ENCODE assay signal across 8 cellular contexts in the genomic region with DNA sequence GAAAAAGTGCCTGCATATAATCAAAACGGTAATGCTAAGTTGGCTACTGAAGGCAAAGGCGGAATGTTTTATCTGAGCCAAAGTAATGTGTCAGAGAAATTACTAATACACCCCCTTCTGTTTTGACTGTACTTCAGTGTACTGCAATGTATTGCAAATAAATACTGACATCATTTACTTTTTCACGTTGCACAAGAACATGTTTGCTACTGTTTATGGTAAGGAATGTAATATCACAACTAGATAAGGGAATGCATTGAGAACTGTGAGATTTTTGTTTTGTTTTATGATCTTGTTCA. TPM values are rescaled to one million over a fixed set of nuclear protein-coding genes. Genes with fewer than 3 reads are reported as not detected.
DNase-seq lines count a peak whose midpoint lies in the region; ATAC-seq and TF ChIP-seq lines count a peak whose summit lies in the region.

No MANE protein-coding gene starts in this region.

- peak overlapping the region; percentile 86 to 98 (median 96) for H3K4me3 ChIP-seq in BLaER1 treated with 17β-estradiol and CSF1 and Interleukin-3, amounts not matched to agents 10 nM and 100 nM
- H3K4me3 ChIP-seq in ascending aorta = peak overlapping the region; percentile 88 to 98
- peak overlapping the region; percentile 64 to 89 (median 88) for H3K4me3 ChIP-seq in liver (ENCODE audit: low read depth in 1 of 3, low read length in 3 of 3)

- peak overlapping the region; percentile 75 to 99 (median 95) for H3K9ac ChIP-seq in BLaER1 treated with 17β-estradiol and CSF1 and Interleukin-3, amounts not matched to agents 10 nM and 100 nM
- H3K9ac ChIP-seq in liver (ENCODE audit: low read depth in 1 of 2, low read length in 2 of 2) = peak overlapping the region; percentile 71 to 89

- no peak for TF ChIP-seq RAD21 in liver (IDR thresholded peaks at IDR 0.05)

- peaks cover 5 to 27% (median 18%) of the 10 kb centered on the region in 11 experiments; a peak in 17 of 22 replicates for H4K20me1 ChIP-seq in BLaER1 treated with 17β-estradiol and CSF1 and Interleukin-3, amounts not matched to agents 10 nM and 100 nM

- intact Hi-C loops in ascending aorta (cut with DNase I) = loop anchor here (1.0 to 10.0 kb wide), 6 partner anchors 48 to 1972 kb away; a partner anchor contains a TSS

- H3K9me3 ChIP-seq in BLaER1 treated with 17β-estradiol and CSF1 and Interleukin-3, amounts not matched to agents 10 nM and 100 nM (replicated peaks in 1 of 11) = no peaks in the 10 kb centered on the region
- H3K9me3 ChIP-seq in ascending aorta (no peaks in the 10 kb centered on the region), liver (ENCODE audit: control insufficient read depth in 4 of 4, low read length in 3 of 4) (no peaks in the 10 kb centered on the region)

- H3K27ac Mint-ChIP-seq in type B pancreatic cell = peak overlapping the region; percentile 91

- H3K27me3 Mint-ChIP-seq in type B pancreatic cell = peaks cover 4% of the 10 kb centered on the region

- 5% methylated on average over 3 of the region's 3 CpGs for WGBS in liver

- H3K27ac ChIP-seq in BLaER1 treated with 17β-estradiol and CSF1 and Interleukin-3, amounts not matched to agents 10 nM and 100 nM = peak overlapping the region; percentile 30 to 99 (median 95); a peak in 21 of 22 replicates
- H3K27ac ChIP-seq in ascending aorta (peak overlapping the region; percentile 66 to 70), liver (ENCODE audit: low read depth in 1 of 2, low read length in 2 of 2) (peak overlapping the region; percentile 66 to 81)

- DNase-seq in HPDE6-E6E7 (ENCODE audit: extremely low spot score) = peak; percentile 4
- DNase-seq in ascending aorta (ENCODE audit: low spot score in 2 of 2) = no peak
- no peak for DNase-seq in type B pancreatic cell (ENCODE audit: extremely low spot score, unreplicated experiment)
- DNase-seq in cerebellar cortex (ENCODE audit: low spot score) = no peak
- no peak for DNase-seq in amygdala (lab: John Stamatoyannopoulos, UW)

- H3K4me1 ChIP-seq in BLaER1 treated with 17β-estradiol and CSF1 and Interleukin-3, amounts not matched to agents 10 nM and 100 nM = peaks cover 31 to 44% (median 36%) of the 10 kb centered on the region in 10 experiments
- peaks cover 0 to 8% of the 10 kb centered on the region in 2 donors for H3K4me1 ChIP-seq in ascending aorta
- peaks cover 3 to 15% (median 4%) of the 10 kb centered on the region in 4 donors for H3K4me1 ChIP-seq in liver (ENCODE audit: control insufficient read depth in 4 of 4, insufficient read depth in 4 of 4, low read length in 3 of 4)

- no peak for TF ChIP-seq CTCF in ascending aorta (IDR thresholded peaks at IDR 0.05)
- peak; percentile 0 for TF ChIP-seq CTCF in liver (IDR thresholded peaks at IDR 0.05; ENCODE audit: low read depth, low read length, missing input control)
- no peak for TF ChIP-seq CTCF in type B pancreatic cell (conservative IDR thresholded peaks at IDR 0.05)

- H3K4me3 Mint-ChIP-seq in type B pancreatic cell = peak overlapping the region; percentile 95

- no peaks in the 10 kb centered on the region for H3K9me3 Mint-ChIP-seq in type B pancreatic cell

- no peaks in the 10 kb centered on the region for H3K27me3 ChIP-seq in BLaER1 treated with 17β-estradiol and CSF1 and Interleukin-3, amounts not matched to agents 10 nM and 100 nM
- no peaks in the 10 kb centered on the region for H3K27me3 ChIP-seq in ascending aorta
- peaks cover 0 to 2% (median 0%) of the 10 kb centered on the region in 4 donors for H3K27me3 ChIP-seq in liver (ENCODE audit: control insufficient read depth in 4 of 4, insufficient read depth in 4 of 4, low read length in 3 of 4)

- H3K4me1 Mint-ChIP-seq in type B pancreatic cell (ENCODE audit: unreplicated experiment) = peaks cover 11% of the 10 kb centered on the region

- no peak for ATAC-seq in HG03460 (IDR thresholded peaks at IDR 0.05; ENCODE audit: unreplicated experiment)

- H3K36me3 ChIP-seq in BLaER1 treated with 17β-estradiol and CSF1 and Interleukin-3, amounts not matched to agents 10 nM and 100 nM = no peaks in the 10 kb centered on the region
- H3K36me3 ChIP-seq in ascending aorta (no peaks in the 10 kb centered on the region), liver (ENCODE audit: control insufficient read depth in 4 of 4, insufficient read depth in 3 of 4, low read depth in 1 of 4, low read length in 3 of 4) (no peaks in the 10 kb centered on the region)

- H3K4me2 ChIP-seq in BLaER1 treated with 17β-estradiol and CSF1 and Interleukin-3, amounts not matched to agents 10 nM and 100 nM = peak overlapping the region; percentile 72 to 94 (median 84)

- H3K36me3 Mint-ChIP-seq in type B pancreatic cell = no peaks in the 10 kb centered on the region

TF ChIP-seq in liver, 16 proteins besides CTCF, POLR2A, EP300 and RAD21:
- TF ChIP-seq YY1 (IDR thresholded peaks at IDR 0.05) = no peak
- TF ChIP-seq FOXA2 (IDR thresholded peaks at IDR 0.05) = no peak
- TF ChIP-seq EGR1 (IDR thresholded peaks at IDR 0.05; ENCODE audit: low read depth in 2 of 2) = no peak
- TF ChIP-seq FOXA1 (IDR thresholded peaks at IDR 0.05) = no peak
- TF ChIP-seq, protein P1, sequence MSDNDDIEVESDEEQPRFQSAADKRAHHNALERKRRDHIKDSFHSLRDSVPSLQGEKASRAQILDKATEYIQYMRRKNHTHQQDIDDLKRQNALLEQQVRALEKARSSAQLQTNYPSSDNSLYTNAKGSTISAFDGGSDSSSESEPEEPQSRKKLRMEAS (IDR thresholded peaks at IDR 0.05) = no peak
- no peak for TF ChIP-seq RXRA (IDR thresholded peaks at IDR 0.05)

RNA-seq across cellular contexts. Expression of a gene that starts 0.8 kb away (rescaled TPM):
- total RNA-seq in ascending aorta = 28.3 TPM
- 10 to 100 TPM in 1 of 2 donors, 1 to 10 TPM in 1; 8.8 to 14.4 TPM for total RNA-seq in liver
- polyA plus RNA-seq in liver = 1 to 10 TPM; 2.1 to 2.7 TPM
- total RNA-seq in type B pancreatic cell (ENCODE audit: low replicate concordance) = 11.4 and 35.6 TPM in 2 replicates
